Comparison of ENCODE assay signal across 1 cellular context in genomic region chr5:175698401-175699115, GRCh38.
TF ChIP-seq lines count a peak whose summit lies in the region.

No MANE protein-coding gene starts in this region.

TF ChIP-seq in WTC11, 78 proteins besides CTCF, POLR2A, EP300 and RAD21 (continued from another document):
- TF ChIP-seq ZBTB43 (CRISPR knock-in tag; IDR thresholded peaks at IDR 0.05) (no peak), ATF1 (CRISPR knock-in tag; IDR thresholded peaks at IDR 0.05) (no peak), TEAD4 (CRISPR knock-in tag; IDR thresholded peaks at IDR 0.05) (no peak), E2F5 (CRISPR knock-in tag; IDR thresholded peaks at IDR 0.05) (no peak), GRHL2 (CRISPR knock-in tag; IDR thresholded peaks at IDR 0.05; ENCODE audit: insufficient replicate concordance, severe bottlenecking) (no peak), NR1H2 (CRISPR knock-in tag; IDR thresholded peaks at IDR 0.05) (no peak), ZNF317 (CRISPR knock-in tag; IDR thresholded peaks at IDR 0.05; ENCODE audit: borderline replicate concordance, low read depth) (no peak), PRDM15 (CRISPR knock-in tag; IDR thresholded peaks at IDR 0.05) (no peak), IRF2 (CRISPR knock-in tag; IDR thresholded peaks at IDR 0.05; ENCODE audit: borderline replicate concordance, low read depth) (no peak), NR2C2 (CRISPR knock-in tag; IDR thresholded peaks at IDR 0.05) (no peak)
